In genomic region chr18:54284967-54285785, GRCh38 we compare ENCODE assay signal across 8 cellular contexts. TPM values are rescaled to one million over a fixed set of nuclear protein-coding genes. Genes with fewer than 3 reads are reported as not detected.
DNase-seq lines count a peak whose midpoint lies in the region; ATAC-seq, FAIRE-seq and TF ChIP-seq lines count a peak whose summit lies in the region.

No MANE protein-coding gene starts in this region.

- no peak for TF ChIP-seq CTCF in suprapubic skin (IDR thresholded peaks at IDR 0.05)

- H3K4me1 ChIP-seq in suprapubic skin, result no peaks in the 10 kb centered on the region

- H3K27me3 ChIP-seq in suprapubic skin, result no peaks in the 10 kb centered on the region

- no peak for TF ChIP-seq EP300 in suprapubic skin (IDR thresholded peaks at IDR 0.05)

- no peaks in the 10 kb centered on the region for H3K9me3 ChIP-seq in suprapubic skin

- no peak for TF ChIP-seq POLR2A in suprapubic skin (IDR thresholded peaks at IDR 0.05)

- FAIRE-seq in HTR-8/SVneo (lab: Jason Lieb, UNC), result no peak

- no peak overlapping the region for H3K4me3 ChIP-seq in suprapubic skin

- H3K36me3 ChIP-seq in suprapubic skin, result peaks cover 60% of the 10 kb centered on the region

- no peak overlapping the region for H3K27ac ChIP-seq in suprapubic skin

- 48% methylated on average over 8 of the region's 8 CpGs for WGBS in suprapubic skin

- H3K27ac Mint-ChIP-seq in activated naive CD4-positive, alpha-beta T cell treated with anti-CD3 and anti-CD28 coated beads, Interleukin-2, amount 50 U/mL, for 72 hours, result peak overlapping the region; percentile 47 to 85

- DNase-seq in GM04503 (ENCODE audit: low read depth) (peak; percentile 37), HT1080 (ENCODE audit: low read depth) (peak; percentile 60), non-pigmented ciliary epithelial cell (ENCODE audit: low read depth) (peak; percentile 57), GOT3 (lab: John Stamatoyannopoulos, UW) (no peak), suprapubic skin (ENCODE audit: low spot score in 2 of 2) (no peak), HTR-8/SVneo (ENCODE audit: insufficient read length, low spot score) (no peak)
- peak; percentile 71 to 73 for DNase-seq in activated naive CD4-positive, alpha-beta T cell treated with anti-CD3 and anti-CD28 coated beads, Interleukin-2, amount 50 U/mL, for 72 hours (ENCODE audit: low spot score in 2 of 2)

- peaks cover 0 to 9% of the 10 kb centered on the region in 2 donors for H3K9me3 Mint-ChIP-seq in activated naive CD4-positive, alpha-beta T cell treated with anti-CD3 and anti-CD28 coated beads, Interleukin-2, amount 50 U/mL, for 72 hours

- peaks cover 24 to 47% of the 10 kb centered on the region in 2 donors for H3K36me3 Mint-ChIP-seq in activated naive CD4-positive, alpha-beta T cell treated with anti-CD3 and anti-CD28 coated beads, Interleukin-2, amount 50 U/mL, for 72 hours

- peak; percentile 100 for ATAC-seq in GM21528 (IDR thresholded peaks at IDR 0.05; ENCODE audit: low FRiP score, unreplicated experiment)
- ATAC-seq in activated naive CD4-positive, alpha-beta T cell treated with anti-CD3 and anti-CD28 coated beads, Interleukin-2, amount 50 U/mL, for 72 hours, result peak; percentile 97 to 100

RNA-seq across cellular contexts. Expression of gene POLI, which starts 15.9 kb away (rescaled TPM):
- total RNA-seq in HT1080 (2014; rRNA removed; shearing (Covaris generic)), result 8.6 and 10.6 TPM in 2 replicates
- 14.7 and 15.2 TPM in 2 replicates for polyA plus RNA-seq in HT1080 (2015; cell fraction: cytosol; rRNA removed)
- polyA plus RNA-seq in HT1080 (2015; cell fraction: nucleus; rRNA removed), result 87.0 and 88.9 TPM in 2 replicates
- 10 to 100 TPM; 13.2 to 23.7 TPM for total RNA-seq in activated naive CD4-positive, alpha-beta T cell treated with anti-CD3 and anti-CD28 coated beads, Interleukin-2, amount 50 U/mL, for 72 hours
- 10 to 100 TPM in 3 of 4 donors, 1 to 10 TPM in 1; 6.4 to 40.4 (median 18.6) TPM for total RNA-seq in suprapubic skin

Comparison
In these comparisons a context has a peak if more than half of its experiments do, and no peak if none do; other contexts are left out.
1. DNase-seq: peak in GM04503 (single experiment), HT1080 (single experiment), activated naive CD4-positive, alpha-beta T cell treated with anti-CD3 and anti-CD28 coated beads, Interleukin-2, amount 50 U/mL, for 72 hours (2 of 2) and non-pigmented ciliary epithelial cell (single experiment); none in GOT3 (single experiment), suprapubic skin (0 of 2) and HTR-8/SVneo (single experiment).